ENCODE assay signal across 1 cellular context in genomic region chr9:70398145-70398556, GRCh38.
TF ChIP-seq lines count a peak whose summit lies in the region.

No MANE protein-coding gene starts in this region.

TF ChIP-seq in K562, 482 proteins besides CTCF, POLR2A, EP300 and RAD21 (continued from another document and continues in another):
- peak; percentile 62; the same call in 1 of the 2 replicates for TF ChIP-seq MAX (CRISPR knock-in tag; IDR thresholded peaks at IDR 0.05)
- TF ChIP-seq, protein P1, sequence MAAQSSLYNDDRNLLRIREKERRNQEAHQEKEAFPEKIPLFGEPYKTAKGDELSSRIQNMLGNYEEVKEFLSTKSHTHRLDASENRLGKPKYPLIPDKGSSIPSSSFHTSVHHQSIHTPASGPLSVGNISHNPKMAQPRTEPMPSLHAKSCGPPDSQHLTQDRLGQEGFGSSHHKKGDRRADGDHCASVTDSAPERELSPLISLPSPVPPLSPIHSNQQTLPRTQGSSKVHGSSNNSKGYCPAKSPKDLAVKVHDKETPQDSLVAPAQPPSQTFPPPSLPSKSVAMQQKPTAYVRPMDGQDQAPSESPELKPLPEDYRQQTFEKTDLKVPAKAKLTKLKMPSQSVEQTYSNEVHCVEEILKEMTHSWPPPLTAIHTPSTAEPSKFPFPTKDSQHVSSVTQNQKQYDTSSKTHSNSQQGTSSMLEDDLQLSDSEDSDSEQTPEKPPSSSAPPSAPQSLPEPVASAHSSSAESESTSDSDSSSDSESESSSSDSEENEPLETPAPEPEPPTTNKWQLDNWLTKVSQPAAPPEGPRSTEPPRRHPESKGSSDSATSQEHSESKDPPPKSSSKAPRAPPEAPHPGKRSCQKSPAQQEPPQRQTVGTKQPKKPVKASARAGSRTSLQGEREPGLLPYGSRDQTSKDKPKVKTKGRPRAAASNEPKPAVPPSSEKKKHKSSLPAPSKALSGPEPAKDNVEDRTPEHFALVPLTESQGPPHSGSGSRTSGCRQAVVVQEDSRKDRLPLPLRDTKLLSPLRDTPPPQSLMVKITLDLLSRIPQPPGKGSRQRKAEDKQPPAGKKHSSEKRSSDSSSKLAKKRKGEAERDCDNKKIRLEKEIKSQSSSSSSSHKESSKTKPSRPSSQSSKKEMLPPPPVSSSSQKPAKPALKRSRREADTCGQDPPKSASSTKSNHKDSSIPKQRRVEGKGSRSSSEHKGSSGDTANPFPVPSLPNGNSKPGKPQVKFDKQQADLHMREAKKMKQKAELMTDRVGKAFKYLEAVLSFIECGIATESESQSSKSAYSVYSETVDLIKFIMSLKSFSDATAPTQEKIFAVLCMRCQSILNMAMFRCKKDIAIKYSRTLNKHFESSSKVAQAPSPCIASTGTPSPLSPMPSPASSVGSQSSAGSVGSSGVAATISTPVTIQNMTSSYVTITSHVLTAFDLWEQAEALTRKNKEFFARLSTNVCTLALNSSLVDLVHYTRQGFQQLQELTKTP (IDR thresholded peaks at IDR 0.05; ENCODE audit: low read depth in 1 of 2, partially characterized antibody in 2 of 2) = peak; percentile 8 to 56
- TF ChIP-seq ZNF239 (CRISPR knock-in tag; IDR thresholded peaks at IDR 0.05) = no peak
- no peak for TF ChIP-seq PHTF2 (CRISPR knock-in tag; IDR thresholded peaks at IDR 0.05)
- peak; percentile 81; the same call in 1 of the 2 replicates for TF ChIP-seq NCOA1 (IDR thresholded peaks at IDR 0.05; ENCODE audit: low read depth)
- TF ChIP-seq, protein P2, sequence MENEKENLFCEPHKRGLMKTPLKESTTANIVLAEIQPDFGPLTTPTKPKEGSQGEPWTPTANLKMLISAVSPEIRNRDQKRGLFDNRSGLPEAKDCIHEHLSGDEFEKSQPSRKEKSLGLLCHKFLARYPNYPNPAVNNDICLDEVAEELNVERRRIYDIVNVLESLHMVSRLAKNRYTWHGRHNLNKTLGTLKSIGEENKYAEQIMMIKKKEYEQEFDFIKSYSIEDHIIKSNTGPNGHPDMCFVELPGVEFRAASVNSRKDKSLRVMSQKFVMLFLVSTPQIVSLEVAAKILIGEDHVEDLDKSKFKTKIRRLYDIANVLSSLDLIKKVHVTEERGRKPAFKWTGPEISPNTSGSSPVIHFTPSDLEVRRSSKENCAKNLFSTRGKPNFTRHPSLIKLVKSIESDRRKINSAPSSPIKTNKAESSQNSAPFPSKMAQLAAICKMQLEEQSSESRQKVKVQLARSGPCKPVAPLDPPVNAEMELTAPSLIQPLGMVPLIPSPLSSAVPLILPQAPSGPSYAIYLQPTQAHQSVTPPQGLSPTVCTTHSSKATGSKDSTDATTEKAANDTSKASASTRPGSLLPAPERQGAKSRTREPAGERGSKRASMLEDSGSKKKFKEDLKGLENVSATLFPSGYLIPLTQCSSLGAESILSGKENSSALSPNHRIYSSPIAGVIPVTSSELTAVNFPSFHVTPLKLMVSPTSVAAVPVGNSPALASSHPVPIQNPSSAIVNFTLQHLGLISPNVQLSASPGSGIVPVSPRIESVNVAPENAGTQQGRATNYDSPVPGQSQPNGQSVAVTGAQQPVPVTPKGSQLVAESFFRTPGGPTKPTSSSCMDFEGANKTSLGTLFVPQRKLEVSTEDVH (IDR thresholded peaks at IDR 0.05; ENCODE audit: low read depth, partially characterized antibody) = peak; percentile 30
- TF ChIP-seq, protein P3, sequence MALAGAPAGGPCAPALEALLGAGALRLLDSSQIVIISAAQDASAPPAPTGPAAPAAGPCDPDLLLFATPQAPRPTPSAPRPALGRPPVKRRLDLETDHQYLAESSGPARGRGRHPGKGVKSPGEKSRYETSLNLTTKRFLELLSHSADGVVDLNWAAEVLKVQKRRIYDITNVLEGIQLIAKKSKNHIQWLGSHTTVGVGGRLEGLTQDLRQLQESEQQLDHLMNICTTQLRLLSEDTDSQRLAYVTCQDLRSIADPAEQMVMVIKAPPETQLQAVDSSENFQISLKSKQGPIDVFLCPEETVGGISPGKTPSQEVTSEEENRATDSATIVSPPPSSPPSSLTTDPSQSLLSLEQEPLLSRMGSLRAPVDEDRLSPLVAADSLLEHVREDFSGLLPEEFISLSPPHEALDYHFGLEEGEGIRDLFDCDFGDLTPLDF (CRISPR knock-in tag; IDR thresholded peaks at IDR 0.05) = no peak
- no peak for TF ChIP-seq POLR2H (tag; IDR thresholded peaks at IDR 0.05; ENCODE audit: low read depth)
- peak; percentile 91 for TF ChIP-seq MTA2 (IDR thresholded peaks at IDR 0.05; ENCODE audit: low read depth)
- no peak for TF ChIP-seq TAF7 (tag; IDR thresholded peaks at IDR 0.05)
- TF ChIP-seq ZNF830 (CRISPR knock-in tag; IDR thresholded peaks at IDR 0.05) = no peak
- peak; percentile 32; the same call in 1 of the 2 replicates for TF ChIP-seq MAFG (tag; conservative IDR thresholded peaks at IDR 0.05)
- no peak for TF ChIP-seq BDP1 (IDR thresholded peaks at IDR 0.05; ENCODE audit: insufficient read depth, insufficient read length)
- peak; percentile 77 for TF ChIP-seq ETV1 (tag; conservative IDR thresholded peaks at IDR 0.05; ENCODE audit: low read depth)
- TF ChIP-seq ZNF217 (CRISPR knock-in tag; IDR thresholded peaks at IDR 0.05) = no peak
- no peak for TF ChIP-seq NFRKB (IDR thresholded peaks at IDR 0.05; ENCODE audit: low read depth)
- peak; percentile 87 for TF ChIP-seq HDAC3 (IDR thresholded peaks at IDR 0.05; ENCODE audit: borderline replicate concordance, partially characterized antibody)
- TF ChIP-seq ZNF57 (CRISPR knock-in tag; IDR thresholded peaks at IDR 0.05) = no peak
- peak; percentile 92 for TF ChIP-seq HDAC2 (IDR thresholded peaks at IDR 0.05)
- TF ChIP-seq ZNF586 (CRISPR knock-in tag; conservative IDR thresholded peaks at IDR 0.05) = no peak
- TF ChIP-seq MTA3 (IDR thresholded peaks at IDR 0.05; ENCODE audit: borderline replicate concordance) = 0 out of 2 replicates have a peak, but pooled peaks have one; percentile 12
- peak; percentile 78; the same call in 1 of the 2 replicates for TF ChIP-seq NKRF (IDR thresholded peaks at IDR 0.05; ENCODE audit: borderline replicate concordance)
- TF ChIP-seq ZC3H11A (IDR thresholded peaks at IDR 0.05; ENCODE audit: low read depth, low read length) = no peak
- TF ChIP-seq TRIM25 (IDR thresholded peaks at IDR 0.05; ENCODE audit: borderline replicate concordance) = no peak
- no peak for TF ChIP-seq ZNF507 (tag; conservative IDR thresholded peaks at IDR 0.05)
- TF ChIP-seq ELF1 (tag; IDR thresholded peaks at IDR 0.05) = peak; percentile 87
- TF ChIP-seq ZNF347 (CRISPR knock-in tag; IDR thresholded peaks at IDR 0.05; ENCODE audit: low read depth) = no peak
- TF ChIP-seq, protein P4, sequence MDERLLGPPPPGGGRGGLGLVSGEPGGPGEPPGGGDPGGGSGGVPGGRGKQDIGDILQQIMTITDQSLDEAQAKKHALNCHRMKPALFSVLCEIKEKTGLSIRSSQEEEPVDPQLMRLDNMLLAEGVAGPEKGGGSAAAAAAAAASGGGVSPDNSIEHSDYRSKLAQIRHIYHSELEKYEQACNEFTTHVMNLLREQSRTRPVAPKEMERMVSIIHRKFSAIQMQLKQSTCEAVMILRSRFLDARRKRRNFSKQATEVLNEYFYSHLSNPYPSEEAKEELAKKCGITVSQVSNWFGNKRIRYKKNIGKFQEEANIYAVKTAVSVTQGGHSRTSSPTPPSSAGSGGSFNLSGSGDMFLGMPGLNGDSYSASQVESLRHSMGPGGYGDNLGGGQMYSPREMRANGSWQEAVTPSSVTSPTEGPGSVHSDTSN (CRISPR knock-in tag; IDR thresholded peaks at IDR 0.05; ENCODE audit: low read depth) = no peak
- TF ChIP-seq, protein P4 (tag; conservative IDR thresholded peaks at IDR 0.05; ENCODE audit: low read depth) = no peak
- no peak for TF ChIP-seq POLR2B (IDR thresholded peaks at IDR 0.05; ENCODE audit: low read depth, partially characterized antibody)
- TF ChIP-seq, protein P5, sequence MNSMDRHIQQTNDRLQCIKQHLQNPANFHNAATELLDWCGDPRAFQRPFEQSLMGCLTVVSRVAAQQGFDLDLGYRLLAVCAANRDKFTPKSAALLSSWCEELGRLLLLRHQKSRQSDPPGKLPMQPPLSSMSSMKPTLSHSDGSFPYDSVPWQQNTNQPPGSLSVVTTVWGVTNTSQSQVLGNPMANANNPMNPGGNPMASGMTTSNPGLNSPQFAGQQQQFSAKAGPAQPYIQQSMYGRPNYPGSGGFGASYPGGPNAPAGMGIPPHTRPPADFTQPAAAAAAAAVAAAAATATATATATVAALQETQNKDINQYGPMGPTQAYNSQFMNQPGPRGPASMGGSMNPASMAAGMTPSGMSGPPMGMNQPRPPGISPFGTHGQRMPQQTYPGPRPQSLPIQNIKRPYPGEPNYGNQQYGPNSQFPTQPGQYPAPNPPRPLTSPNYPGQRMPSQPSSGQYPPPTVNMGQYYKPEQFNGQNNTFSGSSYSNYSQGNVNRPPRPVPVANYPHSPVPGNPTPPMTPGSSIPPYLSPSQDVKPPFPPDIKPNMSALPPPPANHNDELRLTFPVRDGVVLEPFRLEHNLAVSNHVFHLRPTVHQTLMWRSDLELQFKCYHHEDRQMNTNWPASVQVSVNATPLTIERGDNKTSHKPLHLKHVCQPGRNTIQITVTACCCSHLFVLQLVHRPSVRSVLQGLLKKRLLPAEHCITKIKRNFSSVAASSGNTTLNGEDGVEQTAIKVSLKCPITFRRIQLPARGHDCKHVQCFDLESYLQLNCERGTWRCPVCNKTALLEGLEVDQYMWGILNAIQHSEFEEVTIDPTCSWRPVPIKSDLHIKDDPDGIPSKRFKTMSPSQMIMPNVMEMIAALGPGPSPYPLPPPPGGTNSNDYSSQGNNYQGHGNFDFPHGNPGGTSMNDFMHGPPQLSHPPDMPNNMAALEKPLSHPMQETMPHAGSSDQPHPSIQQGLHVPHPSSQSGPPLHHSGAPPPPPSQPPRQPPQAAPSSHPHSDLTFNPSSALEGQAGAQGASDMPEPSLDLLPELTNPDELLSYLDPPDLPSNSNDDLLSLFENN (IDR thresholded peaks at IDR 0.05; ENCODE audit: low read depth in 2 of 2, low read length in 2 of 2) = peak in 1 of 2 experiments; percentile 61; a peak in 1 of 4 replicates
- TF ChIP-seq SMARCA5 (IDR thresholded peaks at IDR 0.05) = no peak
- peak; percentile 77 for TF ChIP-seq CCNT2 (IDR thresholded peaks at IDR 0.05; ENCODE audit: borderline replicate concordance, extremely low read depth, insufficient read length, low read depth, low read length)
- TF ChIP-seq, protein P6, sequence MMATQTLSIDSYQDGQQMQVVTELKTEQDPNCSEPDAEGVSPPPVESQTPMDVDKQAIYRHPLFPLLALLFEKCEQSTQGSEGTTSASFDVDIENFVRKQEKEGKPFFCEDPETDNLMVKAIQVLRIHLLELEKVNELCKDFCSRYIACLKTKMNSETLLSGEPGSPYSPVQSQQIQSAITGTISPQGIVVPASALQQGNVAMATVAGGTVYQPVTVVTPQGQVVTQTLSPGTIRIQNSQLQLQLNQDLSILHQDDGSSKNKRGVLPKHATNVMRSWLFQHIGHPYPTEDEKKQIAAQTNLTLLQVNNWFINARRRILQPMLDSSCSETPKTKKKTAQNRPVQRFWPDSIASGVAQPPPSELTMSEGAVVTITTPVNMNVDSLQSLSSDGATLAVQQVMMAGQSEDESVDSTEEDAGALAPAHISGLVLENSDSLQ (IDR thresholded peaks at IDR 0.05) = peak; percentile 76
- TF ChIP-seq ZNF324 (CRISPR knock-in tag; IDR thresholded peaks at IDR 0.05) = no peak
- TF ChIP-seq NFIC (IDR thresholded peaks at IDR 0.05) = peak; percentile 85
- peak; percentile 18; the same call in 1 of the 2 replicates for TF ChIP-seq NFE2 (IDR thresholded peaks at IDR 0.05; ENCODE audit: low read depth)
- TF ChIP-seq TBL1XR1 (IDR thresholded peaks at IDR 0.05; ENCODE audit: low read length in 2 of 2) = peak; percentile 80; a peak in 3 of 4 replicates
- TF ChIP-seq FOXA3 (CRISPR knock-in tag; conservative IDR thresholded peaks at IDR 0.05 in 1 of 2, IDR thresholded peaks at IDR 0.05 in 1 of 2) = peak in 1 of 2 experiments; percentile 49; a peak in 1 of 4 replicates
- TF ChIP-seq, protein P7, sequence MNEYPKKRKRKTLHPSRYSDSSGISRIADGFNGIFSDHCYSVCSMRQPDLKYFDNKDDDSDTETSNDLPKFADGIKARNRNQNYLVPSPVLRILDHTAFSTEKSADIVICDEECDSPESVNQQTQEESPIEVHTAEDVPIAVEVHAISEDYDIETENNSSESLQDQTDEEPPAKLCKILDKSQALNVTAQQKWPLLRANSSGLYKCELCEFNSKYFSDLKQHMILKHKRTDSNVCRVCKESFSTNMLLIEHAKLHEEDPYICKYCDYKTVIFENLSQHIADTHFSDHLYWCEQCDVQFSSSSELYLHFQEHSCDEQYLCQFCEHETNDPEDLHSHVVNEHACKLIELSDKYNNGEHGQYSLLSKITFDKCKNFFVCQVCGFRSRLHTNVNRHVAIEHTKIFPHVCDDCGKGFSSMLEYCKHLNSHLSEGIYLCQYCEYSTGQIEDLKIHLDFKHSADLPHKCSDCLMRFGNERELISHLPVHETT (CRISPR knock-in tag; conservative IDR thresholded peaks at IDR 0.05 in 1 of 2, IDR thresholded peaks at IDR 0.05 in 1 of 2) = peak in 1 of 2 experiments; percentile 74; a peak in 2 of 4 replicates
